Comparison of ENCODE assay signal across 8 cellular contexts in the genomic region with DNA sequence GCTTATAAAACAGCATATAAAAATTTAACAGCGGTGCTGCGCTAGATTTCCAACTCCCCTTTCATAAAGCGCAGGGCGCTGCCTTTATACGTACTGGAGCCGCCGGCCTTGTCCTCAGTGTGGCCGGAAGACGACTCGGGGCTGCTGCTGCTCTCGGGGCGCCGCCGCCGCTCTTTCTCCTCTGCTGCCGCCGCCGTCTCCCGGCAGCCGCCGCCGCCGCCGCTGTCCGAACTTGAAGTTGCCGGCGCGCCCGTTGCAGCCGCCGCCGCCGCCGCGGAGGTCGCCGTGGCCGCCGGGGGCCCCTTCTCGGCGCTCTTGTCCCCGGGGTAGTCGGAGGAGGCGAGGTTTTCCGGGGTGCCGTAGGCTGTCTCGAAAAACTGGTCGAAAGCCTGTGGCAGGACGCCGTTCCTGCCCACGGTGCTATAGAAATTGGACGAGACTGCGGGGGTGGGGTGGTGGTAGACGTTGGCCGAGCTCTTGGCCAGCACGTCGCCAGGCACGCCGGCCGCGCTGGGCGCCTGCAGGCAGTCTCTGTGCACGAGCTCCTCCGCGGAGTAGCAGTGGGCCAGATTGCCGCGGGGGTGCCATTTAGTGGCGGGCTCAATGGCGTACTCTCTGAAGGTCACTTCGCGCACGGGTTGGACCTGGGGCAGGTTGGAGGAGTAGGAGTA. TPM values are rescaled to one million over a fixed set of nuclear protein-coding genes. Genes with fewer than 3 reads are reported as not detected.
A peak's percentile ranks its signal among the peaks of the same experiment; 100 is the strongest.
DNase-seq lines count a peak whose midpoint lies in the region; ATAC-seq and TF ChIP-seq lines count a peak whose summit lies in the region.

No MANE protein-coding gene starts in this region.

- DNase-seq in SIG-M5 treated with dmso at 0.1 percent for 504 hours (lab: John Stamatoyannopoulos, UW; ENCODE audit: unreplicated experiment) (peak; percentile 35), SIG-M5 (lab: John Stamatoyannopoulos, UW) (no peak), RWPE2 (ENCODE audit: low spot score) (peak; percentile 66), endothelial cell (ENCODE audit: low spot score) (no peak), G401 (ENCODE audit: low spot score) (no peak)

- no peak overlapping the region for H3K27ac Mint-ChIP-seq in endothelial cell (ENCODE audit: unreplicated experiment)

- no peaks in the 10 kb centered on the region for H3K9me3 ChIP-seq in RWPE2 (ENCODE audit: severe bottlenecking)
- H3K9me3 ChIP-seq in neutrophil: no peaks in the 10 kb centered on the region

- no peaks in the 10 kb centered on the region for H3K36me3 ChIP-seq in RWPE2 (ENCODE audit: low read depth)
- no peaks in the 10 kb centered on the region for H3K36me3 ChIP-seq in neutrophil

- H3K27me3 ChIP-seq in RWPE2 (ENCODE audit: insufficient read depth, poor library complexity, severe bottlenecking) (no peaks in the 10 kb centered on the region), neutrophil (peaks cover 100% of the 10 kb centered on the region)

- H3K4me1 ChIP-seq in RWPE2 (ENCODE audit: insufficient read depth, poor library complexity, severe bottlenecking) (peaks cover 25% of the 10 kb centered on the region), neutrophil (ENCODE audit: control insufficient read depth in 1 of 2, insufficient read depth in 1 of 2, low read depth in 1 of 2, low read length in 1 of 2) (peaks cover 46 to 58% of the 10 kb centered on the region in 2 experiments)

- in situ Hi-C loops in G401 (cut with HindIII; ENCODE audit: low sequenced_read_pairs): no loop called here

- no peaks in the 10 kb centered on the region for H3K36me3 Mint-ChIP-seq in endothelial cell (ENCODE audit: low read depth, unreplicated experiment)

- peaks cover 44% of the 10 kb centered on the region for H3K27me3 Mint-ChIP-seq in endothelial cell (ENCODE audit: unreplicated experiment)

- peaks cover 39% of the 10 kb centered on the region for H3K4me1 Mint-ChIP-seq in endothelial cell (ENCODE audit: unreplicated experiment)

- peak; percentile 2 for ATAC-seq in RWPE2 (ENCODE audit: low read depth)
- no peak for ATAC-seq in HG02938 (IDR thresholded peaks at IDR 0.05; ENCODE audit: unreplicated experiment)
- ATAC-seq in HG03520 (IDR thresholded peaks at IDR 0.05; ENCODE audit: unreplicated experiment): no peak

- peak overlapping the region; percentile 79 for H3K4me3 Mint-ChIP-seq in endothelial cell (ENCODE audit: unreplicated experiment)

- H3K27ac ChIP-seq in RWPE2 (ENCODE audit: poor library complexity, severe bottlenecking): peak overlapping the region; percentile 92
- H3K27ac ChIP-seq in neutrophil: no peak overlapping the region

- no peak for TF ChIP-seq CTCF in RWPE2 (IDR thresholded peaks at IDR 0.05; ENCODE audit: poor library complexity, severe bottlenecking)
- TF ChIP-seq CTCF in endothelial cell (IDR thresholded peaks at IDR 0.05; ENCODE audit: unreplicated experiment): no peak
- no peak for TF ChIP-seq CTCF in neutrophil (IDR thresholded peaks at IDR 0.05)

- H3K4me3 ChIP-seq in RWPE2 (ENCODE audit: severe bottlenecking): peak overlapping the region; percentile 49
- H3K4me3 ChIP-seq in neutrophil (ENCODE audit: low read depth in 1 of 2, low read length in 1 of 2): peak overlapping the region; percentile 13 to 45

- H3K9me3 Mint-ChIP-seq in endothelial cell (ENCODE audit: unreplicated experiment): no peaks in the 10 kb centered on the region

RNA-seq across cellular contexts. Expression of a gene that starts 0.6 kb away (rescaled TPM):
- total RNA-seq in endothelial cell (ENCODE audit: unreplicated experiment): not detected
- 9.3 and 11.6 TPM in 2 replicates for total RNA-seq in G401 (2014; rRNA removed; shearing (Covaris generic))

RNA-seq across cellular contexts. Expression of a gene that starts 10.4 kb away (rescaled TPM):
- total RNA-seq in endothelial cell (ENCODE audit: unreplicated experiment): not detected
- 10.3 and 23.0 TPM in 2 replicates for total RNA-seq in G401 (2014; rRNA removed; shearing (Covaris generic))

RNA-seq across cellular contexts. Expression of a gene that starts 15.4 kb away (rescaled TPM):
- total RNA-seq in endothelial cell (ENCODE audit: unreplicated experiment): not detected
- total RNA-seq in G401 (2014; rRNA removed; shearing (Covaris generic)): 0.37 TPM in 1 of 2 replicates, not detected in the other

RNA-seq across cellular contexts. Expression of a gene that starts 19.1 kb away (rescaled TPM):
- 0.80 TPM for total RNA-seq in endothelial cell (ENCODE audit: unreplicated experiment)
- total RNA-seq in G401 (2014; rRNA removed; shearing (Covaris generic)): 66.5 and 71.2 TPM in 2 replicates

RNA-seq across cellular contexts. Expression of a gene that starts 28.0 kb away (rescaled TPM):
- total RNA-seq in endothelial cell (ENCODE audit: unreplicated experiment): not detected
- 4.4 and 7.1 TPM in 2 replicates for total RNA-seq in G401 (2014; rRNA removed; shearing (Covaris generic))

Comparison
In these comparisons a context has a peak if more than half of its experiments do, and no peak if none do; other contexts are left out.
1. DNase-seq: peak in SIG-M5 treated with dmso at 0.1 percent for 504 hours (single experiment) and RWPE2 (single experiment); none in SIG-M5 (single experiment), endothelial cell (single experiment) and G401 (single experiment).
2. RNA of a gene that starts 0.6 kb away (total RNA-seq): 9.3 to 11.6 TPM in G401; not detected in endothelial cell (single experiment); every median in the first group is over 10 times any median in the second.
3. RNA of a gene that starts 10.4 kb away (total RNA-seq): 10.3 to 23.0 TPM in G401; not detected in endothelial cell (single experiment); every median in the first group is over 10 times any median in the second.